15 cellular contexts compared by ENCODE assay signal in the genomic region with DNA sequence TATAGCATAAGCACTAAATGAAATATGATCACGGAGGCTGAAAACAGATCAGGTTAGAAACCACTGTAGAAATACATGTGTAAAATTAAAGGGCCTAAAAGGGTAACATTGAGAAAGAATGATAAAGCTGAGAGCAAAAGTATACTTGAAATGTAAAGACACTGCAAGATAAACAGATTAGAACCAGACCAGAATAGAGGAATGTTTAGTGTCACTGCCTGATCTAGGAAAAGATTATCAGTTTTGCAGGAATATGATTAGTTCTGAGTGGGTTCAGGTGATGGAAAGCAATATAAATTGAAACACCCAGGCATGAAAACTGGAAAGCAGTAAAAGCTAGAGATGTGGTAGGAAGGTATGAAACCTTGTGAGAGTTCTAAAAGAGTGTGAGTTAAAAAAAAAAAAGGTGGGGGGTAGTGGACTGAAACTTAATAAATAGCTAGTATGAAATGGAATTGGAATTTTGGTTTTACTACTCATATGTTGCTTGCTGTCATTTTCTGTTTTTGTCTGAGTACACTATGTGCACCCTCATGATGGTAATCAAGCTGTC.
"Had no signal": no experiment of that assay in that cellular context is flagged by ENCODE, and none has a peak within 500 bp of the region (broad histone marks: within the 10 kb centered on the region; RNA-seq: fewer than 3 reads in every experiment).

No MANE protein-coding gene starts in this region.

- H3K4me1 ChIP-seq: colonic mucosa, testis had no signal

- H3K36me3 ChIP-seq: colonic mucosa had no signal

- H3K27me3 Mint-ChIP-seq: stimulated activated naive CD8-positive, alpha-beta T cell treated with anti-CD3 and anti-CD28 coated beads, Interleukin-15, Interleukin-2, amounts not matched to agents 100 ng/mL and 50 ng/mL, for 24 hours had no signal

- ATAC-seq: heart right ventricle, left lobe of liver had no signal

- H3K27ac ChIP-seq: colonic mucosa, heart right ventricle, testis, VCaP had no signal

- DNase-seq: activated CD4-positive, alpha-beta T cell treated with anti-CD3 and anti-CD28 coated beads for 48 hours; activated naive CD4-positive, alpha-beta T cell; colonic mucosa; foreskin melanocyte; heart right ventricle; mammary epithelial cell; stimulated activated CD4-positive, alpha-beta T cell treated with anti-CD3 and anti-CD28 coated beads, Interleukin-4, amount 100 ng/mL, for 1 hour; stimulated activated CD8-positive, alpha-beta memory T cell treated with anti-CD3 and anti-CD28 coated beads, Interleukin-4, amount 100 ng/mL, for 48 hours; SW 1271; T1000; testis had no signal

- H3K9me3 Mint-ChIP-seq: nephron; stimulated activated naive CD8-positive, alpha-beta T cell treated with anti-CD3 and anti-CD28 coated beads, Interleukin-15, Interleukin-2, amounts not matched to agents 100 ng/mL and 50 ng/mL, for 24 hours had no signal

- H3K4me3 Mint-ChIP-seq: nephron; stimulated activated naive CD8-positive, alpha-beta T cell treated with anti-CD3 and anti-CD28 coated beads, Interleukin-15, Interleukin-2, amounts not matched to agents 100 ng/mL and 50 ng/mL, for 24 hours had no signal

- H3K9me3 ChIP-seq: colonic mucosa, heart right ventricle, testis had no signal

- H3K4me3 ChIP-seq: colonic mucosa, heart right ventricle, testis had no signal
